Comparison of ENCODE assay signal across 8 cellular contexts in the genomic region with DNA sequence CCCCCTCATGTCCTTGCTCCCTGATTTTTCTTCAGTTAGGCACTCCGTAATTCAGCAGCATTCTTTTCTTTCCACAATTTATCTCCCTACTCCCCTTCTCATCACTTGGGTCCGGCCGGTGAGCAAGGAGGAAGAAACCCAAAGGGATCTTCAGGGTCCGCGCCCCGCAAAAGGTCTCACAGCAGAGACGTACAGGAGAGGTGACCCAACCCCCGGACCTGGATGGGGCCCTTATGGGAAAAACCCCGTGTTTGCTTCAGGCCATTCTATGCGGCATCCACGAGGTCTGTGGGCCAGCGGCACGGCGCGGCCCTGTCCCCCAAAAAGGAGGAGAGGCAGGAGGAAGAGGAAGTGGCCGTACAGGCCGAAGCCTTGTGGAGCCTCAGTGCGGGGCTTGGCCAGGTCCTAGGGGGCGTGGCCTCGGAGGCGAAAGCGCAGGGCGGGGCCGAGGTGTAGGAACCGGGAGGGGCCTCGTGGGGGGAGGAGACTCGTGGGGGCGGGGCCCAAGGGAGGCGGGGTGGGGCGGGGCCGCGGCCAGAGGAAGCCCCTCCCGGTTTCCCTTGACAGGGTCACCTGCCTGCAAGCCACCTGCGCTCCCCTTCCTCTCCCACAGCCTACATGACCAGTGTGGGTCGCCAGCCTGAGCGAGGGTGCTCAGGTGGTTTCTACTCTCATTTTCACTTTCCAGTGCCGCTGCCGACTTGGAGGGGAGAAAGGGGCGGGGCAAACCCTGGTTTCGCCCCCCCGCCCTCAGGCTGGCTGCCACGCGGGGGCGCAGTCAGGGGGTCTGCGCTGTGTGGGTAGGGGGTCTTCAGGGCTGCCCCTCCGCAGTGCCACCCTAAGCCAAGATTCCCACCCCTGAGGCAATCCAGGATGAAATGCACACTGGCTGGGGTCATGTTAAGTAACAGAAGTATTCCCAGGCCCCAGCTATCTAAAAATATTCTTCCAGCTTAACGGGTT.
DNase-seq lines count a peak whose midpoint lies in the region; ATAC-seq, FAIRE-seq and TF ChIP-seq lines count a peak whose summit lies in the region.

No MANE protein-coding gene starts in this region.

- peaks cover 14% of the 10 kb centered on the region for H3K4me1 Mint-ChIP-seq in activated CD4-positive, alpha-beta T cell treated with anti-CD3 and anti-CD28 coated beads for 36 hours

- no peaks in the 10 kb centered on the region for H3K27me3 Mint-ChIP-seq in activated CD4-positive, alpha-beta T cell treated with anti-CD3 and anti-CD28 coated beads for 36 hours

- 0 out of 2 replicates have a peak overlapping the region, but pooled peaks have one; percentile 32 for H3K27ac ChIP-seq in 22Rv1
- H3K27ac ChIP-seq in cingulate gyrus (ENCODE audit: low read depth, low read length) = peak overlapping the region; percentile 92

- H3K27ac Mint-ChIP-seq in activated CD4-positive, alpha-beta T cell treated with anti-CD3 and anti-CD28 coated beads for 36 hours = peak overlapping the region; percentile 86

- intact Hi-C loops in activated CD4-positive, alpha-beta T cell treated with anti-CD3 and anti-CD28 coated beads for 36 hours (cut with DNase I, micrococcal nuclease) = loop anchor here (1.0 to 10.0 kb wide), 13 partner anchors 23 to 1010 kb away; partner anchors contain the start of genes XPO1 (in 2 of the 2), CCT4 (in 1 of the 2), COMMD1 (in 1 of the 2) and EHBP1 (in 1 of the 2)
- intact Hi-C loops in left colon (cut with DNase I, micrococcal nuclease) = no loop called here

- DNase-seq in GM18507 (ENCODE audit: extremely low spot score, insufficient read length, low read depth) (peak; percentile 79), NCI-H2171 treated with DMSO at 0.1 percent for 48 hours (lab: John Stamatoyannopoulos, UW) (peak; percentile 16), left colon (peak; percentile 96 to 98)
- peak; percentile 93 for DNase-seq in activated CD4-positive, alpha-beta T cell treated with anti-CD3 and anti-CD28 coated beads for 36 hours
- DNase-seq in stimulated activated CD4-positive, alpha-beta T cell treated with anti-CD3 and anti-CD28 coated beads, Interleukin-1b, Interleukin-23, amount 100 ng/mL, for 4 hours (ENCODE audit: low read depth in 2 of 2) = peak; percentile 81 to 82

- peak overlapping the region; percentile 80 for H3K4me3 Mint-ChIP-seq in activated CD4-positive, alpha-beta T cell treated with anti-CD3 and anti-CD28 coated beads for 36 hours

- peak; percentile 93 for FAIRE-seq in GM18507 (lab: Jason Lieb, UNC)

- peak; percentile 59 for TF ChIP-seq CTCF in 22Rv1 (IDR thresholded peaks at IDR 0.05)

- POLR2A ChIA-PET in activated CD4-positive, alpha-beta T cell treated with anti-CD3 and anti-CD28 coated beads for 36 hours (lab: Charles Lee) = no interaction called here

- peak; percentile 94 for ATAC-seq in HG02973 (IDR thresholded peaks at IDR 0.05; ENCODE audit: unreplicated experiment)
- ATAC-seq in activated CD4-positive, alpha-beta T cell treated with anti-CD3 and anti-CD28 coated beads for 36 hours = peak; percentile 98
- peak; percentile 100 for ATAC-seq in left colon

- no peaks in the 10 kb centered on the region for H3K36me3 Mint-ChIP-seq in activated CD4-positive, alpha-beta T cell treated with anti-CD3 and anti-CD28 coated beads for 36 hours (ENCODE audit: low read depth)

- CTCF ChIA-PET in activated CD4-positive, alpha-beta T cell treated with anti-CD3 and anti-CD28 coated beads for 36 hours (lab: Charles Lee) = interaction anchor here (0.7 kb wide), 1 partner anchor 730 kb away, joined by 3 read pairs; no protein-coding TSS in a partner anchor

- H3K9me3 Mint-ChIP-seq in activated CD4-positive, alpha-beta T cell treated with anti-CD3 and anti-CD28 coated beads for 36 hours (ENCODE audit: low read depth) = no peaks in the 10 kb centered on the region

Comparison
In these comparisons a context has a peak if more than half of its experiments do, and no peak if none do; other contexts are left out.
1. Peak in every context shown above with its lines: DNase-seq, ATAC-seq and H3K27ac ChIP-seq.
2. DNase-seq: peak in every context shown above with its lines; median percentile 97 in left colon; 93 in activated CD4-positive, alpha-beta T cell treated with anti-CD3 and anti-CD28 coated beads for 36 hours; 82 in stimulated activated CD4-positive, alpha-beta T cell treated with anti-CD3 and anti-CD28 coated beads, Interleukin-1b, Interleukin-23, amount 100 ng/mL, for 4 hours; 79 in GM18507; 16 in NCI-H2171 treated with DMSO at 0.1 percent for 48 hours.
3. intact Hi-C loops: an anchor here in activated CD4-positive, alpha-beta T cell treated with anti-CD3 and anti-CD28 coated beads for 36 hours (1.0 to 10.0 kb wide); none called in left colon.